7 cellular contexts compared by ENCODE assay signal in the genomic region with DNA sequence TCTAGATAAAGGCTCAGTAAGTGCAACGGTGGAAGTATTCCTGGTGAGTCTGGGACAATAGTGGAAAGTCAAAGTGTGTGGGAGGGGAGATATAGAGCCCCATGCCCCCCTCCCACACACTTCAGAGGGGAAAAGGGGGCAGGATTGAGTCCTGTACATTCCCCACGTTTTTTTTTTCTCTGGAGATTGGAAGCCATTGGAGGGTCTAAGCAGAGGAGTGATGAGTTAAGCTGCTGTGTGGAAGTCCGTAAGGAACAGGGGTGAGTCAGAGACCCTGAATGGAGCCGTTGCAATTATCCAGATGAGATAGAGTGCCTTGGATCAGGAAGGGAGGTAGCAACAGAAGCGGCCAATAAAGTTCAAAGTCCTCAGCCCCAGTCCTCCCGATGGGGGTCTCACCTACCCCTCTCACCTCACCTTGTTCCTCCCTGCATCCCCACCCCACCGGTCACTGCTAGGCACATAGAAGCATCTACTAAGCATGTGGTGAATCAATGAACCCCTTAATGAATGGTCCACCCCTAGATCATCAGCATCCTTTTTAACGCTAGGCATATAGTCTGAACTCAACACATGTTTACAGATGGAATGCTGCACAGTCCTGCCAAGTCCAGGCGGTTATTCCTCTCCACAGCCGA. TPM values are rescaled to one million over a fixed set of nuclear protein-coding genes. Genes with fewer than 3 reads are reported as not detected.
A peak's percentile ranks its signal among the peaks of the same experiment; 100 is the strongest.
DNase-seq lines count a peak whose midpoint lies in the region; ATAC-seq and TF ChIP-seq lines count a peak whose summit lies in the region.

No MANE protein-coding gene starts in this region.

- H3K27ac ChIP-seq in coronary artery (peak overlapping the region; percentile 92 to 97), mesodermal cell (ENCODE audit: low read depth, low read length, severe bottlenecking) (peak overlapping the region; percentile 86)

- H3K4me3 ChIP-seq in coronary artery (peak overlapping the region; percentile 74), mesodermal cell (ENCODE audit: extremely low read depth, insufficient read depth, low read length, poor library complexity, severe bottlenecking) (peak overlapping the region; percentile 64)

- no peaks in the 10 kb centered on the region for H3K9me3 ChIP-seq in mesodermal cell (ENCODE audit: control insufficient read depth, low read length)

- no peaks in the 10 kb centered on the region for H3K4me1 ChIP-seq in mesodermal cell (ENCODE audit: control insufficient read depth, insufficient read depth, low read length, poor library complexity, severe bottlenecking)

- WGBS in mesodermal cell (ENCODE audit: insufficient coverage in 2 of 2), 2 experiments, result 46 to 54% methylated on average over 7 to 8 of the region's 10 CpGs

- ATAC-seq in GM21528 (IDR thresholded peaks at IDR 0.05; ENCODE audit: low FRiP score, unreplicated experiment) (peak; percentile 10), HG03520 (IDR thresholded peaks at IDR 0.05; ENCODE audit: unreplicated experiment) (no peak), GM18868 (IDR thresholded peaks at IDR 0.05; ENCODE audit: unreplicated experiment) (no peak)

- DNase-seq in NCI-H226 (peak; percentile 60), coronary artery (ENCODE audit: low spot score) (no peak), GM19240 (ENCODE audit: insufficient read length, low spot score) (no peak)

- peaks cover 18% of the 10 kb centered on the region for H3K36me3 ChIP-seq in mesodermal cell (ENCODE audit: control insufficient read depth, insufficient read depth, low read length)

- TF ChIP-seq CTCF in coronary artery (IDR thresholded peaks at IDR 0.05), result no peak

RNA-seq across cellular contexts. Expression of a gene that starts 0.7 kb away (rescaled TPM):
- polyA plus RNA-seq in mesodermal cell (2013, experiment 1 of 2), result 6.8 TPM
- polyA plus RNA-seq in mesodermal cell (2013, experiment 2 of 2), result 5.9 TPM
